In genomic region chr16:1188781-1189189, GRCh38 we compare ENCODE assay signal across 9 cellular contexts. TPM values are rescaled to one million over a fixed set of nuclear protein-coding genes. Genes with fewer than 3 reads are reported as not detected.
DNase-seq lines count a peak whose midpoint lies in the region; ATAC-seq, FAIRE-seq and TF ChIP-seq lines count a peak whose summit lies in the region.
"Had no signal": no experiment of that assay in that cellular context is flagged by ENCODE, and none has a peak within 500 bp of the region (broad histone marks: within the 10 kb centered on the region; RNA-seq: fewer than 3 reads in every experiment).

No MANE protein-coding gene starts in this region.

- H3K4me2 ChIP-seq in H1 (ENCODE audit: insufficient read depth in 1 of 2, low read depth in 2 of 2, low read length in 2 of 2), result no peak overlapping the region
- no peak overlapping the region for H3K4me2 ChIP-seq in neuronal stem cell (ENCODE audit: insufficient read depth, low read length, poor library complexity, severe bottlenecking)

- H2BK5ac ChIP-seq in H1 (ENCODE audit: low read depth, low read length), result no peak overlapping the region
- H2BK5ac ChIP-seq in neuronal stem cell (ENCODE audit: low read length), result no peak overlapping the region

- WGBS in H1 (ENCODE audit: extremely low coverage in 1 of 2, insufficient coverage in 1 of 2, insufficient read length in 1 of 2, insufficient replicate concordance in 2 of 2, low coverage in 1 of 2, low lambda C conversion rate in 2 of 2, missing lambda C conversion rate in 1 of 2), 2 experiments, result 82% methylated on average over 10 of the region's 14 CpGs; no CpG with 5 or more reads in 1 of the 2 experiments
- WGBS in neuronal stem cell (ENCODE audit: extremely low coverage in 2 of 2, insufficient read length in 2 of 2, insufficient replicate concordance in 1 of 2), 2 donors, result no CpG with 5 or more reads among the region's 14 CpGs

- H3K23ac ChIP-seq in H1 (ENCODE audit: insufficient read length), result no peak overlapping the region
- H3K23ac ChIP-seq in neuronal stem cell (ENCODE audit: low read depth, low read length, poor library complexity), result peak overlapping the region; percentile 5

- no peak overlapping the region for H2BK15ac ChIP-seq in H1 (ENCODE audit: low read length)
- H2BK15ac ChIP-seq in neuronal stem cell (ENCODE audit: low read length), result no peak overlapping the region

- H3K18ac ChIP-seq in H1 (ENCODE audit: extremely low read depth, low read length) (no peak overlapping the region), neuronal stem cell (ENCODE audit: low read length) (no peak overlapping the region)

- H3K9ac ChIP-seq in H1 (replicated peaks in 1 of 4; ENCODE audit: extremely low read depth in 1 of 4, low read depth in 3 of 4, low read length in 3 of 4) (no peak overlapping the region), neuronal stem cell (ENCODE audit: low read depth, low read length, poor library complexity) (no peak overlapping the region)

- CTCF ChIA-PET in activated CD4-positive, alpha-beta T cell treated with anti-CD3 and anti-CD28 coated beads for 36 hours (lab: Charles Lee), result interaction anchor here (0.8 kb wide), 1 partner anchor 253 kb away, joined by 3 read pairs; no protein-coding TSS in a partner anchor
- CTCF ChIA-PET in H1 (lab: Charles Lee; ENCODE audit: partially characterized antibody), result interaction anchor here (0.6 to 1.7 kb wide), 5 partner anchors 17 to 85 kb away, joined by 3 to 6 read pairs (median 4); no protein-coding TSS in a partner anchor

- H2AFZ ChIP-seq in H1 (ENCODE audit: low read length), result no peak overlapping the region
- H2AFZ ChIP-seq in neuronal stem cell (ENCODE audit: low read length), result no peak overlapping the region

- no peak overlapping the region for H4K5ac ChIP-seq in H1 (ENCODE audit: insufficient read length, low read depth, low read length)

- H3K9me3 ChIP-seq in H1 (ENCODE audit: insufficient read depth in 2 of 2, low read depth in 1 of 2, low read length in 1 of 2) (no peaks in the 10 kb centered on the region), neuronal stem cell (replicated peaks in 1 of 2; ENCODE audit: control insufficient read depth in 2 of 2, insufficient read depth in 1 of 2, low read depth in 1 of 2, low read length in 2 of 2) (no peaks in the 10 kb centered on the region)
- H3K9me3 ChIP-seq: SJSA1 had no signal

- H3K27ac ChIP-seq in H1 (ENCODE audit: low read depth, low read length) (no peak overlapping the region), neuronal stem cell (replicated peaks; ENCODE audit: low read length) (no peak overlapping the region), coronary artery (no peak overlapping the region)
- H3K27ac ChIP-seq: SJSA1 had no signal

- intact Hi-C loops in activated CD4-positive, alpha-beta T cell treated with anti-CD3 and anti-CD28 coated beads for 36 hours (cut with DNase I, micrococcal nuclease), result no loop called here

- H3K27me3 Mint-ChIP-seq in activated CD4-positive, alpha-beta T cell treated with anti-CD3 and anti-CD28 coated beads for 36 hours, result no peaks in the 10 kb centered on the region

- H4K91ac ChIP-seq in H1 (replicated peaks; ENCODE audit: insufficient read length, low read length) (no peak overlapping the region), neuronal stem cell (ENCODE audit: low read depth, low read length, poor library complexity) (no peak overlapping the region)

- no peak overlapping the region for H3K27ac Mint-ChIP-seq in activated CD4-positive, alpha-beta T cell treated with anti-CD3 and anti-CD28 coated beads for 36 hours

- H3K79me2 ChIP-seq in H1 (ENCODE audit: control insufficient read depth in 1 of 2, insufficient read depth in 2 of 2, low read length in 2 of 2), result peaks cover 0 to 3% of the 10 kb centered on the region in 2 experiments; a peak in 1 of 4 replicates

- H3K4me1 ChIP-seq in H1 (replicated peaks in 1 of 4; ENCODE audit: control insufficient read depth in 3 of 4, insufficient read depth in 4 of 4, low read length in 3 of 4), result peaks cover 0 to 7% (median 0%) of the 10 kb centered on the region in 4 experiments; a peak in 2 of 7 replicates
- H3K4me1 ChIP-seq in neuronal stem cell (ENCODE audit: control insufficient read depth in 2 of 2, insufficient read depth in 1 of 2, low read depth in 1 of 2, low read length in 2 of 2), result peaks cover under 1 to 7% of the 10 kb centered on the region in 2 donors
- H3K4me1 ChIP-seq: SJSA1 had no signal

- no peak for TF ChIP-seq RAD21 in H1 (IDR thresholded peaks at IDR 0.05 in 1 of 2, conservative IDR thresholded peaks at IDR 0.05 in 1 of 2; ENCODE audit: low read depth in 2 of 2, low read length in 2 of 2)

- no peaks in the 10 kb centered on the region for H3K23me2 ChIP-seq in H1 (ENCODE audit: low read depth, low read length)

- no peak overlapping the region for H2AK5ac ChIP-seq in H1 (ENCODE audit: low read depth, low read length)
- no peak overlapping the region for H2AK5ac ChIP-seq in neuronal stem cell (ENCODE audit: low read depth, low read length)

- H3K9me3 Mint-ChIP-seq in activated CD4-positive, alpha-beta T cell treated with anti-CD3 and anti-CD28 coated beads for 36 hours (ENCODE audit: low read depth), result no peaks in the 10 kb centered on the region

- H3K56ac ChIP-seq in H1 (replicated peaks; ENCODE audit: insufficient read length, low read depth, low read length), result no peak overlapping the region

- no peak overlapping the region for H3K4me3 ChIP-seq in H1 (ENCODE audit: extremely low read depth in 1 of 4, insufficient read depth in 2 of 4, low read depth in 3 of 4, low read length in 4 of 4)
- H3K4me3 ChIP-seq in neuronal stem cell (ENCODE audit: low read length in 2 of 2), result no peak overlapping the region
- H3K4me3 ChIP-seq in coronary artery, result no peak overlapping the region
- H3K4me3 ChIP-seq: SJSA1 had no signal

- no peak overlapping the region for H2BK20ac ChIP-seq in H1 (ENCODE audit: low read length)

- DNase-seq in NOMO-1 (lab: John Stamatoyannopoulos, UW; ENCODE audit: unreplicated experiment in 2 of 2), result peak; percentile 10 to 29
- DNase-seq in NOMO-1 treated with dmso at 0.1 percent for 144 hours (lab: John Stamatoyannopoulos, UW; ENCODE audit: unreplicated experiment), result no peak
- DNase-seq in activated CD4-positive, alpha-beta T cell treated with anti-CD3 and anti-CD28 coated beads for 36 hours, result peak; percentile 72
- DNase-seq in H1 (ENCODE audit: low read depth in 1 of 2, low spot score in 2 of 2), result peak; percentile 17 to 85
- DNase-seq in neuronal stem cell (ENCODE audit: low spot score), result peak; percentile 51
- no peak for DNase-seq in 8988T
- no peak for DNase-seq in coronary artery (ENCODE audit: low spot score)

- no peak for FAIRE-seq in H1 (lab: Jason Lieb, UNC)

- H3K79me1 ChIP-seq in H1 (ENCODE audit: low read depth, low read length), result peaks cover 7% of the 10 kb centered on the region
- H3K79me1 ChIP-seq in neuronal stem cell (ENCODE audit: low read depth, low read length), result peaks cover 37% of the 10 kb centered on the region

- TF ChIP-seq CTCF in H1 (IDR thresholded peaks at IDR 0.05; ENCODE audit: control extremely low read depth in 1 of 3, insufficient read depth in 1 of 3, low read depth in 1 of 3, low read length in 3 of 3) (no peak), coronary artery (IDR thresholded peaks at IDR 0.05) (no peak)

- H3K4ac ChIP-seq in H1 (replicated peaks; ENCODE audit: insufficient read length, low read depth, low read length), result no peak overlapping the region
- no peak overlapping the region for H3K4ac ChIP-seq in neuronal stem cell (ENCODE audit: low read length)

- no peaks in the 10 kb centered on the region for H3K4me1 Mint-ChIP-seq in activated CD4-positive, alpha-beta T cell treated with anti-CD3 and anti-CD28 coated beads for 36 hours

- H3K27me3 ChIP-seq in H1 (replicated peaks in 1 of 4; ENCODE audit: control insufficient read depth in 3 of 4, extremely low read depth in 1 of 4, insufficient read depth in 3 of 4, low read length in 3 of 4) (no peaks in the 10 kb centered on the region), neuronal stem cell (ENCODE audit: control insufficient read depth in 3 of 3, insufficient read depth in 3 of 3, low read depth in 1 of 3, low read length in 3 of 3) (no peaks in the 10 kb centered on the region)

- H3K4me3 Mint-ChIP-seq in activated CD4-positive, alpha-beta T cell treated with anti-CD3 and anti-CD28 coated beads for 36 hours, result no peak overlapping the region

- H3K36me3 ChIP-seq in H1 (ENCODE audit: control insufficient read depth in 2 of 4, insufficient read depth in 4 of 4, low read length in 3 of 4), result no peaks in the 10 kb centered on the region
- H3K36me3 ChIP-seq in neuronal stem cell (replicated peaks in 1 of 2; ENCODE audit: control insufficient read depth in 2 of 2, insufficient read depth in 2 of 2, low read length in 2 of 2), result peaks cover 0 to 6% of the 10 kb centered on the region in 2 donors
- H3K36me3 ChIP-seq: SJSA1 had no signal

- no peak for TF ChIP-seq EP300 in H1 (IDR thresholded peaks at IDR 0.05; ENCODE audit: borderline replicate concordance in 1 of 2, low read depth in 2 of 2, low read length in 2 of 2)

- no peak overlapping the region for H2BK12ac ChIP-seq in H1 (ENCODE audit: low read depth, low read length)
- H2BK12ac ChIP-seq in neuronal stem cell (ENCODE audit: low read length), result no peak overlapping the region

- H3K36me3 Mint-ChIP-seq in activated CD4-positive, alpha-beta T cell treated with anti-CD3 and anti-CD28 coated beads for 36 hours (ENCODE audit: low read depth), result no peaks in the 10 kb centered on the region

- peak; percentile 64 for ATAC-seq in activated CD4-positive, alpha-beta T cell treated with anti-CD3 and anti-CD28 coated beads for 36 hours
- ATAC-seq in GM18868 (IDR thresholded peaks at IDR 0.05; ENCODE audit: unreplicated experiment), result no peak

- POLR2A ChIA-PET in activated CD4-positive, alpha-beta T cell treated with anti-CD3 and anti-CD28 coated beads for 36 hours (lab: Charles Lee), result no interaction called here
- POLR2A ChIA-PET in H1 (lab: Charles Lee; ENCODE audit: partially characterized antibody), result no interaction called here

- H2BK120ac ChIP-seq in H1 (replicated peaks; ENCODE audit: low read depth, low read length) (no peak overlapping the region), neuronal stem cell (ENCODE audit: low read depth, low read length) (no peak overlapping the region)

- no peak for TF ChIP-seq POLR2A in H1 (IDR thresholded peaks at IDR 0.05; ENCODE audit: control extremely low read depth in 1 of 2, low read depth in 2 of 2, low read length in 2 of 2)

- H4K8ac ChIP-seq in H1 (ENCODE audit: extremely low read depth, insufficient read depth, low read length), result no peak overlapping the region
- H4K8ac ChIP-seq in neuronal stem cell (ENCODE audit: low read depth, low read length), result no peak overlapping the region

- H4K20me1 ChIP-seq in H1 (replicated peaks in 1 of 2; ENCODE audit: control insufficient read depth in 1 of 2, insufficient read depth in 2 of 2, low read length in 2 of 2), result peaks cover 19 to 44% of the 10 kb centered on the region in 2 experiments

- H3K14ac ChIP-seq in H1 (ENCODE audit: insufficient read length) (no peak overlapping the region), neuronal stem cell (ENCODE audit: low read length) (no peak overlapping the region)

RNA-seq across cellular contexts. Expression of gene CACNA1H, which starts 35.9 kb away (rescaled TPM):
- under 1 TPM; 0.86 to 0.98 TPM for total RNA-seq in activated CD4-positive, alpha-beta T cell treated with anti-CD3 and anti-CD28 coated beads for 36 hours
- total RNA-seq in H1 (2021; fragmentation: NEBNext Ultra II Directional; extraction: Animal tissue kit (Norgen Biotek cat#: 25700)), result 27.2 and 28.7 TPM in 2 replicates
- 14.0 and 27.4 TPM in 2 replicates for polyA plus RNA-seq in H1 (2011; rRNA removed)
- polyA plus RNA-seq in H1 (2011; cell fraction: cytosol; rRNA removed), result 21.0 TPM
- 192 TPM for polyA plus RNA-seq in H1 (2011; cell fraction: nucleus; rRNA removed)
- polyA plus RNA-seq in H1 (2012, experiment 1 of 2), result 17.0 to 33.1 TPM (median 28.7 TPM) in 4 replicates
- 13.4 TPM for polyA plus RNA-seq in H1 (2012, experiment 2 of 2)
- 23.4 TPM for polyA plus RNA-seq in H1 (2013, experiment 1 of 2)
- polyA plus RNA-seq in H1 (2013, experiment 2 of 2), result 21.4 TPM
- 19.8 and 20.5 TPM in 2 replicates for polyA minus RNA-seq in H1 (2011; rRNA and poly(A)+ RNA removed)
- 16.3 TPM for polyA minus RNA-seq in H1 (2011; cell fraction: cytosol; rRNA and poly(A)+ RNA removed)
- polyA minus RNA-seq in H1 (2011; cell fraction: nucleus; rRNA and poly(A)+ RNA removed), result 43.3 TPM
- polyA plus RNA-seq in neuronal stem cell (2013, experiment 1 of 2), result 21.5 TPM
- polyA plus RNA-seq in neuronal stem cell (2013, experiment 2 of 2), result 21.7 TPM
- total RNA-seq: SJSA1 had no signal

RNA-seq across cellular contexts. Expression of gene TPSG1, which starts 36.3 kb away (rescaled TPM):
- not detected for total RNA-seq in activated CD4-positive, alpha-beta T cell treated with anti-CD3 and anti-CD28 coated beads for 36 hours
- not detected in 2 replicates for total RNA-seq in H1 (2021; fragmentation: NEBNext Ultra II Directional; extraction: Animal tissue kit (Norgen Biotek cat#: 25700))
- polyA plus RNA-seq in H1 (2011; rRNA removed), result not detected in 2 replicates
- not detected for polyA plus RNA-seq in H1 (2011; cell fraction: cytosol; rRNA removed)
- polyA plus RNA-seq in H1 (2011; cell fraction: nucleus; rRNA removed), result not detected
- polyA plus RNA-seq in H1 (2012, experiment 1 of 2), result 0.55 to 0.76 TPM (median 0.67 TPM) in 4 replicates
- polyA plus RNA-seq in H1 (2012, experiment 2 of 2), result not detected
- not detected for polyA plus RNA-seq in H1 (2013, experiment 1 of 2)
- not detected for polyA plus RNA-seq in H1 (2013, experiment 2 of 2)
- polyA minus RNA-seq in H1 (2011; rRNA and poly(A)+ RNA removed), result not detected in 2 replicates
- not detected for polyA minus RNA-seq in H1 (2011; cell fraction: cytosol; rRNA and poly(A)+ RNA removed)
- not detected for polyA minus RNA-seq in H1 (2011; cell fraction: nucleus; rRNA and poly(A)+ RNA removed)
- not detected for polyA plus RNA-seq in neuronal stem cell (2013, experiment 1 of 2)
- polyA plus RNA-seq in neuronal stem cell (2013, experiment 2 of 2), result not detected
- total RNA-seq: SJSA1 had no signal

RNA-seq across cellular contexts. Expression of gene TPSB2, which starts 41.2 kb away (rescaled TPM):
- total RNA-seq in activated CD4-positive, alpha-beta T cell treated with anti-CD3 and anti-CD28 coated beads for 36 hours, result not detected
- not detected in 2 replicates for total RNA-seq in H1 (2021; fragmentation: NEBNext Ultra II Directional; extraction: Animal tissue kit (Norgen Biotek cat#: 25700))
- polyA plus RNA-seq in H1 (2011; rRNA removed), result 0.08 TPM in 1 of 2 replicates, not detected in the other
- 0.06 TPM for polyA plus RNA-seq in H1 (2011; cell fraction: cytosol; rRNA removed)
- 0.50 TPM for polyA plus RNA-seq in H1 (2011; cell fraction: nucleus; rRNA removed)
- not detected in 4 replicates for polyA plus RNA-seq in H1 (2012, experiment 1 of 2)
- not detected for polyA plus RNA-seq in H1 (2012, experiment 2 of 2)
- not detected for polyA plus RNA-seq in H1 (2013, experiment 1 of 2)
- polyA plus RNA-seq in H1 (2013, experiment 2 of 2), result not detected
- polyA minus RNA-seq in H1 (2011; rRNA and poly(A)+ RNA removed), result not detected in 2 replicates
- not detected for polyA minus RNA-seq in H1 (2011; cell fraction: cytosol; rRNA and poly(A)+ RNA removed)
- polyA minus RNA-seq in H1 (2011; cell fraction: nucleus; rRNA and poly(A)+ RNA removed), result not detected
- polyA plus RNA-seq in neuronal stem cell (2013, experiment 1 of 2), result not detected
- not detected for polyA plus RNA-seq in neuronal stem cell (2013, experiment 2 of 2)
- total RNA-seq: SJSA1 had no signal

RNA-seq across cellular contexts. Expression of gene TPSAB1, which starts 51.7 kb away (rescaled TPM):
- total RNA-seq in activated CD4-positive, alpha-beta T cell treated with anti-CD3 and anti-CD28 coated beads for 36 hours, result not detected
- not detected in 2 replicates for total RNA-seq in H1 (2021; fragmentation: NEBNext Ultra II Directional; extraction: Animal tissue kit (Norgen Biotek cat#: 25700))
- 0.09 TPM in 2 replicates for polyA plus RNA-seq in H1 (2011; rRNA removed)
- polyA plus RNA-seq in H1 (2011; cell fraction: cytosol; rRNA removed), result 0.12 TPM
- 1.5 TPM for polyA plus RNA-seq in H1 (2011; cell fraction: nucleus; rRNA removed)
- polyA plus RNA-seq in H1 (2012, experiment 1 of 2), result not detected in 4 replicates
- not detected for polyA plus RNA-seq in H1 (2012, experiment 2 of 2)
- not detected for polyA plus RNA-seq in H1 (2013, experiment 1 of 2)
- not detected for polyA plus RNA-seq in H1 (2013, experiment 2 of 2)
- not detected in 2 replicates for polyA minus RNA-seq in H1 (2011; rRNA and poly(A)+ RNA removed)
- not detected for polyA minus RNA-seq in H1 (2011; cell fraction: cytosol; rRNA and poly(A)+ RNA removed)
- polyA minus RNA-seq in H1 (2011; cell fraction: nucleus; rRNA and poly(A)+ RNA removed), result not detected
- polyA plus RNA-seq in neuronal stem cell (2013, experiment 1 of 2), result not detected
- polyA plus RNA-seq in neuronal stem cell (2013, experiment 2 of 2), result not detected
- total RNA-seq: SJSA1 had no signal

Comparison
In these comparisons a context has a peak if more than half of its experiments do, and no peak if none do; other contexts are left out.
1. DNase-seq: peak in NOMO-1 (2 of 2), activated CD4-positive, alpha-beta T cell treated with anti-CD3 and anti-CD28 coated beads for 36 hours (single experiment), H1 (2 of 2) and neuronal stem cell (single experiment); none in NOMO-1 treated with dmso at 0.1 percent for 144 hours (single experiment), 8988T (single experiment) and coronary artery (single experiment).
2. RNA of gene CACNA1H, which starts 35.9 kb away (total RNA-seq): 27.2 to 28.7 TPM in H1; 0.86 to 0.98 TPM in activated CD4-positive, alpha-beta T cell treated with anti-CD3 and anti-CD28 coated beads for 36 hours; every median in the first group is over 10 times any median in the second.